ENCODE assay signal across 21 cellular contexts in genomic region chr20:59643616-59644061, GRCh38. TPM values are rescaled to one million over a fixed set of nuclear protein-coding genes. Genes with fewer than 3 reads are reported as not detected.
DNase-seq lines count a peak whose midpoint lies in the region; TF ChIP-seq lines count a peak whose summit lies in the region.
"Had no signal": no experiment of that assay in that cellular context is flagged by ENCODE, and none has a peak within 500 bp of the region (broad histone marks: within the 10 kb centered on the region; RNA-seq: fewer than 3 reads in every experiment).

No MANE protein-coding gene starts in this region.

- H3K4me3 ChIP-seq in right atrium auricular region, result peak overlapping the region in 1 of 2 donors; percentile 11
- H3K4me3 ChIP-seq: adrenal gland, cardiac muscle cell, pancreas, thoracic aorta had no signal

- H3K27ac ChIP-seq in right atrium auricular region, result peak overlapping the region in 1 of 2 donors; percentile 22
- H3K27ac ChIP-seq: adrenal gland, cardiac muscle cell, pancreas, thoracic aorta had no signal

- peaks cover 0 to 5% of the 10 kb centered on the region in 2 donors for H3K4me1 ChIP-seq in right atrium auricular region
- H3K4me1 ChIP-seq: pancreas had no signal

- no peaks in the 10 kb centered on the region for H3K27me3 ChIP-seq in right atrium auricular region
- H3K27me3 ChIP-seq: adrenal gland, cardiac muscle cell, pancreas had no signal

- H3K36me3 ChIP-seq in right atrium auricular region, result no peaks in the 10 kb centered on the region
- H3K36me3 ChIP-seq: adrenal gland, cardiac muscle cell, pancreas, thoracic aorta had no signal

- no peaks in the 10 kb centered on the region for H3K9me3 ChIP-seq in right atrium auricular region
- H3K9me3 ChIP-seq: adrenal gland, pancreas, thoracic aorta had no signal

- TF ChIP-seq CTCF in right atrium auricular region (IDR thresholded peaks at IDR 0.05), result no peak

- DNase-seq in C1 segment of cervical spinal cord (lab: John Stamatoyannopoulos, UW), result peak in 10 of 14 donors; percentile 39 to 78 (median 58)
- peak in 45 of 56 donors; percentile 34 to 88 (median 60) for DNase-seq in amygdala (lab: John Stamatoyannopoulos, UW)
- peak; percentile 46 for DNase-seq in right atrium auricular region (ENCODE audit: low spot score)
- DNase-seq in pons (ENCODE audit: low spot score), result peak; percentile 81
- no peak for DNase-seq in NCI-H1092 (lab: John Stamatoyannopoulos, UW)
- DNase-seq in stimulated activated naive CD4-positive, alpha-beta T cell treated with Interleukin-2 at 50 U/mL for 16 hours (lab: John Stamatoyannopoulos, UW), result no peak
- DNase-seq in NCI-H128 (lab: John Stamatoyannopoulos, UW; ENCODE audit: unreplicated experiment), result no peak
- DNase-seq: activated gamma-delta T cell treated with Interleukin-2 at 50 U/mL for 16 hours; CD4-positive, CD25-positive, alpha-beta regulatory T cell; DMS153; foreskin fibroblast; GDM1; HCEC 1CT; kidney; naive thymus-derived CD8-positive, alpha-beta T cell; NCI-H1436; NCI-H526 treated with DMSO at 0.1 percent for 48 hours; pancreas had no signal

RNA-seq across cellular contexts. Expression of gene PHACTR3, which starts 39.3 kb away (rescaled TPM):
- total RNA-seq in right atrium auricular region, result 10 to 100 TPM in 1 of 2 donors, under 1 TPM in 1; 0.86 to 24.2 TPM
- total RNA-seq: CD4-positive, CD25-positive, alpha-beta regulatory T cell; naive thymus-derived CD8-positive, alpha-beta T cell; thoracic aorta had no signal

Comparison
In these comparisons a context has a peak if more than half of its experiments do, and no peak if none do; other contexts are left out.
1. DNase-seq: peak in C1 segment of cervical spinal cord (10 of 14), amygdala (45 of 56), right atrium auricular region (single experiment) and pons (single experiment); none in NCI-H1092 (single experiment), stimulated activated naive CD4-positive, alpha-beta T cell treated with Interleukin-2 at 50 U/mL for 16 hours (single experiment) and NCI-H128 (single experiment).